Comparison of ENCODE assay signal across 15 cellular contexts in genomic region chr20:35497780-35498189, GRCh38. TPM values are rescaled to one million over a fixed set of nuclear protein-coding genes. Genes with fewer than 3 reads are reported as not detected.
DNase-seq lines count a peak whose midpoint lies in the region; ATAC-seq and TF ChIP-seq lines count a peak whose summit lies in the region.
"Had no signal": no experiment of that assay in that cellular context is flagged by ENCODE, and none has a peak within 500 bp of the region (broad histone marks: within the 10 kb centered on the region; RNA-seq: fewer than 3 reads in every experiment).

No MANE protein-coding gene starts in this region.

- CTCF ChIA-PET in CD4-positive, alpha-beta T cell (lab: Charles Lee) = no interaction called here

- H3K4me3 ChIP-seq in tibial artery = no peak overlapping the region

- no peaks in the 10 kb centered on the region for H3K27me3 Mint-ChIP-seq in nephron (ENCODE audit: low read depth)
- no peaks in the 10 kb centered on the region for H3K27me3 Mint-ChIP-seq in CD4-positive, alpha-beta T cell
- H3K27me3 Mint-ChIP-seq: CD8-positive, alpha-beta memory T cell; dendritic cell treated with granulocyte-macrophage colony-stimulating factor and Interleukin-4, amounts not matched to agents 40 ng/mL and 50 ng/mL, for 4 days had no signal

- no peak for TF ChIP-seq CTCF in nephron (IDR thresholded peaks at IDR 0.05; ENCODE audit: unreplicated experiment in 3 of 3)
- TF ChIP-seq CTCF in tibial artery (IDR thresholded peaks at IDR 0.05) = no peak
- TF ChIP-seq CTCF in CD4-positive, alpha-beta T cell (IDR thresholded peaks at IDR 0.05) = no peak

- no peaks in the 10 kb centered on the region for H3K27me3 ChIP-seq in tibial artery
- H3K27me3 ChIP-seq in CD4-positive, alpha-beta T cell (ENCODE audit: control insufficient read depth, insufficient read depth, low read length) = no peaks in the 10 kb centered on the region

- peaks cover 63 to 100% (median 88%) of the 10 kb centered on the region in 3 donors for H3K36me3 ChIP-seq in tibial artery

- no peaks in the 10 kb centered on the region for H3K4me1 ChIP-seq in tibial artery

- intact Hi-C loops in Right ventricle myocardium inferior (cut with DNase I) (no loop called here), tibial artery (cut with DNase I; ENCODE audit: low total_unique reads) (no loop called here)
- intact Hi-C loops in CD4-positive, alpha-beta T cell (cut with DNase I, micrococcal nuclease) = no loop called here

- POLR2A ChIA-PET in CD4-positive, alpha-beta T cell (lab: Charles Lee) = interaction anchor here (1.1 kb wide), 1 partner anchor 104 kb away, joined by 3 read pairs; no protein-coding TSS in a partner anchor

- H3K9me3 ChIP-seq in tibial artery = no peaks in the 10 kb centered on the region
- H3K9me3 ChIP-seq in CD4-positive, alpha-beta T cell (ENCODE audit: control insufficient read depth, low read length) = no peaks in the 10 kb centered on the region

- no peaks in the 10 kb centered on the region for H3K9me3 Mint-ChIP-seq in nephron
- H3K9me3 Mint-ChIP-seq in CD4-positive, alpha-beta T cell = no peaks in the 10 kb centered on the region
- H3K9me3 Mint-ChIP-seq: CD8-positive, alpha-beta memory T cell; dendritic cell treated with granulocyte-macrophage colony-stimulating factor and Interleukin-4, amounts not matched to agents 40 ng/mL and 50 ng/mL, for 4 days had no signal

- H3K36me3 Mint-ChIP-seq in nephron (ENCODE audit: low read depth) = peaks cover 78% of the 10 kb centered on the region
- H3K36me3 Mint-ChIP-seq in CD4-positive, alpha-beta T cell (ENCODE audit: low read depth) = peaks cover 94% of the 10 kb centered on the region

- peak; percentile 96 for ATAC-seq in Right ventricle myocardium inferior
- no peak for ATAC-seq in CD4-positive, alpha-beta T cell (ENCODE audit: poor library complexity)

- DNase-seq in anterior cingulate cortex (lab: John Stamatoyannopoulos, UW) (peak in 51 of 58 donors; percentile 8 to 81 (median 56)), Right ventricle myocardium inferior (ENCODE audit: missing footprints) (peak; percentile 87), tibial artery (peak; percentile 52 to 72), CD1c-positive myeloid dendritic cell (ENCODE audit: extremely low spot score) (no peak), epidermal melanocyte (ENCODE audit: insufficient read length, low spot score) (no peak)
- no peak for DNase-seq in CD4-positive, alpha-beta T cell
- DNase-seq: CD8-positive, alpha-beta memory T cell; foreskin fibroblast; stimulated activated CD4-positive, alpha-beta T cell treated with anti-CD3 and anti-CD28 coated beads, Interleukin-2, amount 100 ng/mL, for 24 hours; stimulated activated naive CD4-positive, alpha-beta T cell treated with Interleukin-2 at 50 U/mL for 16 hours had no signal

- H3K27ac ChIP-seq in tibial artery = no peak overlapping the region
- H3K27ac ChIP-seq in CD4-positive, alpha-beta T cell (ENCODE audit: low read depth, low read length) = no peak overlapping the region

- H3K27ac Mint-ChIP-seq in nephron = peak overlapping the region; percentile 65 to 90 (median 85)
- no peak overlapping the region for H3K27ac Mint-ChIP-seq in CD4-positive, alpha-beta T cell
- H3K27ac Mint-ChIP-seq: dendritic cell treated with granulocyte-macrophage colony-stimulating factor and Interleukin-4, amounts not matched to agents 40 ng/mL and 50 ng/mL, for 4 days had no signal

- H3K4me1 Mint-ChIP-seq in nephron = peaks cover 40% of the 10 kb centered on the region
- H3K4me1 Mint-ChIP-seq in CD4-positive, alpha-beta T cell (ENCODE audit: low read depth) = peaks cover 23% of the 10 kb centered on the region

- H3K4me3 Mint-ChIP-seq in nephron = no peak overlapping the region
- H3K4me3 Mint-ChIP-seq in CD4-positive, alpha-beta T cell = no peak overlapping the region
- H3K4me3 Mint-ChIP-seq: dendritic cell treated with granulocyte-macrophage colony-stimulating factor and Interleukin-4, amounts not matched to agents 40 ng/mL and 50 ng/mL, for 4 days had no signal

RNA-seq across cellular contexts. Expression of gene C20orf173, which starts 31.7 kb away (rescaled TPM):
- not detected for total RNA-seq in Right ventricle myocardium inferior
- total RNA-seq in CD4-positive, alpha-beta T cell = not detected
- total RNA-seq: CD8-positive, alpha-beta memory T cell; kidney epithelial cell; NCI-H460; T-helper 2 cell treated with Interferon-gamma antibody and Interleukin-4, amounts not matched to agents 100 ng/mL and 5 ng/mL, for 36 hours had no signal

RNA-seq across cellular contexts. Expression of gene CEP250, which starts 42.4 kb away (rescaled TPM):
- 15.9 TPM for total RNA-seq in Right ventricle myocardium inferior
- 10 to 100 TPM; 27.6 to 33.1 TPM for total RNA-seq in CD4-positive, alpha-beta T cell

RNA-seq across cellular contexts. Expression of gene ERGIC3, which starts 44.1 kb away (rescaled TPM):
- 94.8 TPM for total RNA-seq in Right ventricle myocardium inferior
- total RNA-seq in CD4-positive, alpha-beta T cell = 100 to 1,000 TPM; 144 to 146 TPM

RNA-seq across cellular contexts. Expression of gene GDF5, which starts 59.8 kb away (rescaled TPM):
- total RNA-seq in Right ventricle myocardium inferior = 0.08 TPM
- total RNA-seq in CD4-positive, alpha-beta T cell = not detected
- total RNA-seq: CD8-positive, alpha-beta memory T cell; NCI-H460; T-helper 2 cell treated with Interferon-gamma antibody and Interleukin-4, amounts not matched to agents 100 ng/mL and 5 ng/mL, for 36 hours had no signal

Comparison
In these comparisons a context has a peak if more than half of its experiments do, and no peak if none do; other contexts are left out.
1. DNase-seq: peak in anterior cingulate cortex (51 of 58), Right ventricle myocardium inferior (single experiment) and tibial artery (2 of 2); none in CD4-positive, alpha-beta T cell (0 of 10), CD1c-positive myeloid dendritic cell (single experiment) and epidermal melanocyte (single experiment).